Comparison of ENCODE assay signal across 15 cellular contexts in genomic region chr9:84166828-84167400, GRCh38.
"Had no signal": no experiment of that assay in that cellular context is flagged by ENCODE, and none has a peak within 500 bp of the region (broad histone marks: within the 10 kb centered on the region; RNA-seq: fewer than 3 reads in every experiment).

No MANE protein-coding gene starts in this region.

- H3K27me3 ChIP-seq: brain microvascular endothelial cell, stomach had no signal

- H3K36me3 Mint-ChIP-seq: activated naive CD8-positive, alpha-beta T cell treated with anti-CD3 and anti-CD28 coated beads for 36 hours; naive thymus-derived CD8-positive, alpha-beta T cell had no signal

- H3K4me3 ChIP-seq: dorsolateral prefrontal cortex, lung, stomach, thoracic aorta had no signal

- H3K27ac Mint-ChIP-seq: activated naive CD8-positive, alpha-beta T cell treated with anti-CD3 and anti-CD28 coated beads for 36 hours; naive thymus-derived CD8-positive, alpha-beta T cell; progenitor cell of endocrine pancreas had no signal

- H3K9me3 Mint-ChIP-seq: activated naive CD8-positive, alpha-beta T cell treated with anti-CD3 and anti-CD28 coated beads for 36 hours; activated T-cell treated with anti-CD3 and anti-CD28 coated beads, Interleukin-2, amount 50 U/mL, for 4 hours; naive thymus-derived CD8-positive, alpha-beta T cell had no signal

- H3K27ac ChIP-seq: brain microvascular endothelial cell, dorsolateral prefrontal cortex, stomach, thoracic aorta had no signal

- H3K4me3 Mint-ChIP-seq: activated naive CD8-positive, alpha-beta T cell treated with anti-CD3 and anti-CD28 coated beads for 36 hours; activated T-cell treated with anti-CD3 and anti-CD28 coated beads, Interleukin-2, amount 50 U/mL, for 4 hours; naive thymus-derived CD8-positive, alpha-beta T cell had no signal

- H3K36me3 ChIP-seq: brain microvascular endothelial cell, stomach, thoracic aorta had no signal

- DNase-seq: activated CD4-positive, alpha-beta T cell treated with anti-CD3 and anti-CD28 coated beads, Interleukin-2, amount 50 U/mL, for 4 hours; activated gamma-delta T cell; activated naive CD8-positive, alpha-beta T cell treated with anti-CD3 and anti-CD28 coated beads for 36 hours; activated T-cell treated with anti-CD3 and anti-CD28 coated beads, Interleukin-2, amount 50 U/mL, for 4 hours; brain microvascular endothelial cell; dorsolateral prefrontal cortex; hypothalamus; kidney glomerular epithelial cell; naive thymus-derived CD8-positive, alpha-beta T cell; stimulated activated CD4-positive, alpha-beta T cell treated with anti-CD3 and anti-CD28 coated beads, Interleukin-15, amount 100 ng/mL, for 24 hours; stimulated activated CD4-positive, alpha-beta T cell treated with anti-CD3 and anti-CD28 coated beads, Interleukin-4, amount 100 ng/mL, for 24 hours; stomach had no signal

- H3K9me3 ChIP-seq: stomach, thoracic aorta had no signal

- H3K4me1 Mint-ChIP-seq: activated naive CD8-positive, alpha-beta T cell treated with anti-CD3 and anti-CD28 coated beads for 36 hours had no signal
